8 cellular contexts compared by ENCODE assay signal in the genomic region with DNA sequence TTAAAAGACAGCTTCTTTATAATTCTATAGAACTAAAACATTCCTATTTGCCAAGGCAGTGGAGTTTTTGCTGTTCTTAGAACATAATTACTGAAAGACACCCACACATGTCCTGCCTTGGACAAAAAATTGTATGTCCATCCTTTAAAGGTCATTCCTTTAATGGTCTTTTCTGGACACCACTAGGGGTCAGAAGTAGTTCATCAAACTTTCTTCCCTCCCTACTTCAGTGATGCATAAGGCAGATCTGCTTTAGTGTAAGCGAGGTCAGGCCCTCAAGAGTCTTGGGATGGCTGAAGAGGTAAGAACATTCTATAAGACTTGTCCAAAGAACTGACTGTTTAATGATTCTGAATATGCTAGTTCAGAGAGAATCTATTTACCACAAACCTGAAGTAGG. TPM values are rescaled to one million over a fixed set of nuclear protein-coding genes. Genes with fewer than 3 reads are reported as not detected.
DNase-seq lines count a peak whose midpoint lies in the region; ATAC-seq and TF ChIP-seq lines count a peak whose summit lies in the region.

No MANE protein-coding gene starts in this region.

- no peaks in the 10 kb centered on the region for H3K9me3 ChIP-seq in breast epithelium
- no peaks in the 10 kb centered on the region for H3K9me3 ChIP-seq in upper lobe of right lung

- TF ChIP-seq CTCF in MCF 10A (IDR thresholded peaks at IDR 0.05; ENCODE audit: unreplicated experiment) (peak; percentile 58), breast epithelium (IDR thresholded peaks at IDR 0.05) (peak in 1 of 3 donors; percentile 43), RWPE1 (conservative IDR thresholded peaks at IDR 0.05; ENCODE audit: low read depth) (peak; percentile 40), upper lobe of right lung (IDR thresholded peaks at IDR 0.05) (peak; percentile 39)

- H3K36me3 ChIP-seq in breast epithelium: no peaks in the 10 kb centered on the region
- H3K36me3 ChIP-seq in upper lobe of right lung: no peaks in the 10 kb centered on the region

- DNase-seq in MCF 10A (ENCODE audit: unreplicated experiment): peak; percentile 63
- no peak for DNase-seq in breast epithelium (ENCODE audit: low spot score in 2 of 2)
- DNase-seq in RWPE1 (ENCODE audit: low spot score): peak; percentile 70
- DNase-seq in glomerular endothelial cell (ENCODE audit: extremely low read depth, low read depth, low spot score): peak; percentile 27
- no peak for DNase-seq in upper lobe of right lung
- no peak for DNase-seq in mesenteric fat pad (ENCODE audit: low spot score)
- no peak for DNase-seq in NCI-H2081 treated with DMSO at 0.1 percent for 48 hours (lab: John Stamatoyannopoulos, UW)

- H3K9me3 Mint-ChIP-seq in MCF 10A (ENCODE audit: unreplicated experiment): no peaks in the 10 kb centered on the region

- TF ChIP-seq POLR2A in breast epithelium (IDR thresholded peaks at IDR 0.05): no peak

- H3K27me3 Mint-ChIP-seq in MCF 10A (ENCODE audit: insufficient read depth, unreplicated experiment): peaks cover 39% of the 10 kb centered on the region

- H3K4me1 Mint-ChIP-seq in MCF 10A (ENCODE audit: insufficient read depth, unreplicated experiment): peaks cover 5% of the 10 kb centered on the region

- POLR2A ChIA-PET in MCF 10A (lab: Yijun Ruan, JAX) (no interaction called here), RWPE1 (lab: Yijun Ruan, JAX; ENCODE audit: low non-redundant PET) (no interaction called here)

- no peak overlapping the region for H3K4me3 ChIP-seq in breast epithelium
- no peak overlapping the region for H3K4me3 ChIP-seq in upper lobe of right lung

- H3K27ac Mint-ChIP-seq in MCF 10A (ENCODE audit: low read depth, unreplicated experiment): no peak overlapping the region

- H3K4me3 Mint-ChIP-seq in MCF 10A (ENCODE audit: unreplicated experiment): no peak overlapping the region

- peak; percentile 84 for ATAC-seq in HG02943 (IDR thresholded peaks at IDR 0.05; ENCODE audit: low read depth, unreplicated experiment)
- ATAC-seq in upper lobe of right lung: peak; percentile 58

- no TSS peak for BruUV-seq in MCF 10A (replicated peaks; lab: Mats Ljungman, UMichigan)

- H3K27me3 ChIP-seq in breast epithelium: no peaks in the 10 kb centered on the region
- H3K27me3 ChIP-seq in upper lobe of right lung: no peaks in the 10 kb centered on the region

- H3K27ac ChIP-seq in breast epithelium (no peak overlapping the region), RWPE1 (no peak overlapping the region), upper lobe of right lung (no peak overlapping the region)

- CTCF ChIA-PET in MCF 10A (lab: Yijun Ruan, JAX): interaction anchor here (0.6 to 3.3 kb wide), 13 partner anchors 9 to 1271 kb away, joined by 3 to 14 read pairs (median 3); no protein-coding TSS in a partner anchor
- CTCF ChIA-PET in RWPE1 (lab: Yijun Ruan, JAX): interaction anchor here (0.6 kb wide), 1 partner anchor 642 kb away, joined by 3 read pairs; no protein-coding TSS in a partner anchor

- H3K4me1 ChIP-seq in breast epithelium: no peaks in the 10 kb centered on the region
- H3K4me1 ChIP-seq in upper lobe of right lung: no peaks in the 10 kb centered on the region

- H3K36me3 Mint-ChIP-seq in MCF 10A (ENCODE audit: insufficient read depth, unreplicated experiment): no peaks in the 10 kb centered on the region

- intact Hi-C loops in MCF 10A (cut with micrococcal nuclease): loop anchor here (1.0 to 5.0 kb wide), 5 partner anchors 80 to 604 kb away; partner anchors contain the start of gene OR52N2
- intact Hi-C loops in breast epithelium (cut with DNase I; ENCODE audit: low total_unique reads): loop anchor here (2.0 kb wide), 1 partner anchor 52 kb away; no protein-coding TSS in a partner anchor
- intact Hi-C loops in upper lobe of right lung (cut with DNase I): no loop called here

RNA-seq across cellular contexts. Expression of gene OR51V1, which starts 4.3 kb away (rescaled TPM):
- total RNA-seq in MCF 10A (2022) (not detected in 2 replicates), breast epithelium (not detected), glomerular endothelial cell (not detected in 2 replicates), upper lobe of right lung (not detected), mesenteric fat pad (not detected)

RNA-seq across cellular contexts. Expression of gene HBB, which starts 22.1 kb away (rescaled TPM):
- not detected in 2 replicates for total RNA-seq in MCF 10A (2022)
- 100 to 1,000 TPM in 2 of 3 donors, 10 to 100 TPM in 1; 71.8 to 334 (median 143) TPM for total RNA-seq in breast epithelium
- not detected in 2 replicates for total RNA-seq in glomerular endothelial cell
- 338 TPM for total RNA-seq in upper lobe of right lung
- 346 TPM for total RNA-seq in mesenteric fat pad

RNA-seq across cellular contexts. Expression of gene HBD, which starts 29.5 kb away (rescaled TPM):
- not detected in 2 replicates for total RNA-seq in MCF 10A (2022)
- total RNA-seq in breast epithelium: not detected
- total RNA-seq in glomerular endothelial cell: not detected in 2 replicates
- not detected for total RNA-seq in upper lobe of right lung
- total RNA-seq in mesenteric fat pad: 0.80 TPM

RNA-seq across cellular contexts. Expression of gene HBG1, which starts 44.9 kb away (rescaled TPM):
- total RNA-seq in MCF 10A (2022) (not detected in 2 replicates), breast epithelium (not detected), glomerular endothelial cell (not detected in 2 replicates), upper lobe of right lung (not detected), mesenteric fat pad (not detected)

RNA-seq across cellular contexts. Expression of gene HBG2, which starts 49.8 kb away (rescaled TPM):
- total RNA-seq in MCF 10A (2022) (not detected in 2 replicates), breast epithelium (not detected), glomerular endothelial cell (not detected in 2 replicates), upper lobe of right lung (1.0 TPM), mesenteric fat pad (not detected)

Comparison
In these comparisons a context has a peak if more than half of its experiments do, and no peak if none do; other contexts are left out.
1. DNase-seq: peak in MCF 10A (single experiment), RWPE1 (single experiment) and glomerular endothelial cell (single experiment); none in breast epithelium (0 of 2), upper lobe of right lung (single experiment), mesenteric fat pad (single experiment) and NCI-H2081 treated with DMSO at 0.1 percent for 48 hours (single experiment).